In the genomic region with DNA sequence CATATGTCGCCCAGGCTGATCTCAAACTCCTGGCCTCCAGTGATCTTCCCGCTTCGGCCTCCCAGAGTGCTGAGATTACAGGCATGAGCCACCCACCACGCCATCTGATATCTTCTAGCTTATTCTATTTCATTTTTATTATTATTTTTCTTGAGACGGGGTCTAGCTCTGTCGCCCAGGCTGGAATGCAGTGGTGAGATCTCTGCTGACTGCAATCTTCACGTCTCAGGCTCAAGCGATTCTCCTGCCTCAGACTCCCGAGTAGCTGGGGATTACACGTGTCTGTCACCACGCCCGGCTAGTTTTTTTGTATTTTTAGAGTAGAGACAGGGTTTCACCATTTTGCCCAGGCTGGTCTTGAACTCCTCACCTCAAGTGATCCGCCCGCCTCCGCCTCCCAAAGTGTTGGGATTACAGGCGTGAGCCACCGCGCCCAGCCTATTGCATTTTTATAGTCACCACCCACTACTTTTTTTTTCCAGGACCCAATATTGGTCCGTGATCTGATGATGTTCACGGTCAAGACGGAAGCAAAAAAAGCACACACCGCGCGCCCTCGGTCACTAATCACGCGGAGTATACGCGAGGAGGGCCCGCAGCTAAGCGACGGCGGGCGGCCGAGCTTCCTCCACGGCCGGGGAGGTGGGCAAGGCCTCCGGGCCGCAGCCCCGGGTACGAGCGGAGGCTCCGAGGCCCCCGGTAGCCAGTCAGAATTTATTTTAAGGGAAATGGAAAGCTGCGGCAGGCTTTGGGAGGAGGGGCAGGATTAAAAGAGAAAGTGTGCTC, we compare ENCODE assay signal across 1 cellular context.
TF ChIP-seq lines count a peak whose summit lies in the region.

No MANE protein-coding gene starts in this region.

TF ChIP-seq in HepG2, 621 proteins besides CTCF, POLR2A, EP300 and RAD21 (continued from another document and continues in another):
- TF ChIP-seq ZNF782 (CRISPR knock-in tag; IDR thresholded peaks at IDR 0.05; ENCODE audit: borderline replicate concordance) (no peak), SIX1 (CRISPR knock-in tag; IDR thresholded peaks at IDR 0.05; ENCODE audit: borderline replicate concordance) (no peak), ESRRA (CRISPR knock-in tag; IDR thresholded peaks at IDR 0.05; ENCODE audit: low read depth) (no peak), RFX1 (IDR thresholded peaks at IDR 0.05) (no peak), MIER3 (CRISPR knock-in tag; IDR thresholded peaks at IDR 0.05; ENCODE audit: borderline replicate concordance) (no peak; the same call in 1 of the 2 replicates), STAT5B (CRISPR knock-in tag; IDR thresholded peaks at IDR 0.05) (no peak), SKI (IDR thresholded peaks at IDR 0.05; ENCODE audit: partially characterized antibody) (no peak), ZNF333 (CRISPR knock-in tag; IDR thresholded peaks at IDR 0.05; ENCODE audit: borderline replicate concordance) (no peak), ZNF605 (CRISPR knock-in tag; IDR thresholded peaks at IDR 0.05) (peak; percentile 55; the same call in 1 of the 2 replicates), TEAD3 (CRISPR knock-in tag; optimal IDR thresholded peaks at IDR 0.05; ENCODE audit: borderline replicate concordance) (no peak), THYN1 (CRISPR knock-in tag; IDR thresholded peaks at IDR 0.05; ENCODE audit: borderline replicate concordance, low read depth) (no peak), TRIM24 (CRISPR knock-in tag; IDR thresholded peaks at IDR 0.05) (no peak), ATF7-NPFF (CRISPR knock-in tag; IDR thresholded peaks at IDR 0.05; ENCODE audit: low read depth) (no peak), ZNF530 (CRISPR knock-in tag; IDR thresholded peaks at IDR 0.05; ENCODE audit: low read depth) (no peak), ZMYM3 (CRISPR knock-in tag; IDR thresholded peaks at IDR 0.05) (peak; percentile 65), JARID2 (CRISPR knock-in tag; IDR thresholded peaks at IDR 0.05; ENCODE audit: insufficient replicate concordance) (peak; percentile 94), PTBP1 (IDR thresholded peaks at IDR 0.05; ENCODE audit: low read depth, low read length, poor library complexity, severe bottlenecking) (peak; percentile 26), ADNP (CRISPR knock-in tag; IDR thresholded peaks at IDR 0.05) (peak; percentile 88), ZNF556 (CRISPR knock-in tag; IDR thresholded peaks at IDR 0.05; ENCODE audit: borderline replicate concordance) (peak; percentile 5; the same call in 1 of the 2 replicates), GATA4 (IDR thresholded peaks at IDR 0.05; ENCODE audit: borderline replicate concordance, low read depth) (peak; percentile 50; the same call in 1 of the 2 replicates), KMT2B (CRISPR knock-in tag; IDR thresholded peaks at IDR 0.05) (peak; percentile 63), ZBTB20 (CRISPR knock-in tag; IDR thresholded peaks at IDR 0.05; ENCODE audit: borderline replicate concordance, low read depth) (no peak; the same call in 1 of the 2 replicates)
- TF ChIP-seq, protein P1, sequence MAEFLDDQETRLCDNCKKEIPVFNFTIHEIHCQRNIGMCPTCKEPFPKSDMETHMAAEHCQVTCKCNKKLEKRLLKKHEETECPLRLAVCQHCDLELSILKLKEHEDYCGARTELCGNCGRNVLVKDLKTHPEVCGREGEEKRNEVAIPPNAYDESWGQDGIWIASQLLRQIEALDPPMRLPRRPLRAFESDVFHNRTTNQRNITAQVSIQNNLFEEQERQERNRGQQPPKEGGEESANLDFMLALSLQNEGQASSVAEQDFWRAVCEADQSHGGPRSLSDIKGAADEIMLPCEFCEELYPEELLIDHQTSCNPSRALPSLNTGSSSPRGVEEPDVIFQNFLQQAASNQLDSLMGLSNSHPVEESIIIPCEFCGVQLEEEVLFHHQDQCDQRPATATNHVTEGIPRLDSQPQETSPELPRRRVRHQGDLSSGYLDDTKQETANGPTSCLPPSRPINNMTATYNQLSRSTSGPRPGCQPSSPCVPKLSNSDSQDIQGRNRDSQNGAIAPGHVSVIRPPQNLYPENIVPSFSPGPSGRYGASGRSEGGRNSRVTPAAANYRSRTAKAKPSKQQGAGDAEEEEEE (CRISPR knock-in tag; IDR thresholded peaks at IDR 0.05; ENCODE audit: borderline replicate concordance) = no peak
- TF ChIP-seq, protein P2, sequence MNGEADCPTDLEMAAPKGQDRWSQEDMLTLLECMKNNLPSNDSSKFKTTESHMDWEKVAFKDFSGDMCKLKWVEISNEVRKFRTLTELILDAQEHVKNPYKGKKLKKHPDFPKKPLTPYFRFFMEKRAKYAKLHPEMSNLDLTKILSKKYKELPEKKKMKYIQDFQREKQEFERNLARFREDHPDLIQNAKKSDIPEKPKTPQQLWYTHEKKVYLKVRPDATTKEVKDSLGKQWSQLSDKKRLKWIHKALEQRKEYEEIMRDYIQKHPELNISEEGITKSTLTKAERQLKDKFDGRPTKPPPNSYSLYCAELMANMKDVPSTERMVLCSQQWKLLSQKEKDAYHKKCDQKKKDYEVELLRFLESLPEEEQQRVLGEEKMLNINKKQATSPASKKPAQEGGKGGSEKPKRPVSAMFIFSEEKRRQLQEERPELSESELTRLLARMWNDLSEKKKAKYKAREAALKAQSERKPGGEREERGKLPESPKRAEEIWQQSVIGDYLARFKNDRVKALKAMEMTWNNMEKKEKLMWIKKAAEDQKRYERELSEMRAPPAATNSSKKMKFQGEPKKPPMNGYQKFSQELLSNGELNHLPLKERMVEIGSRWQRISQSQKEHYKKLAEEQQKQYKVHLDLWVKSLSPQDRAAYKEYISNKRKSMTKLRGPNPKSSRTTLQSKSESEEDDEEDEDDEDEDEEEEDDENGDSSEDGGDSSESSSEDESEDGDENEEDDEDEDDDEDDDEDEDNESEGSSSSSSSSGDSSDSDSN (CRISPR knock-in tag; IDR thresholded peaks at IDR 0.05) = peak; percentile 77
- TF ChIP-seq, protein P3, sequence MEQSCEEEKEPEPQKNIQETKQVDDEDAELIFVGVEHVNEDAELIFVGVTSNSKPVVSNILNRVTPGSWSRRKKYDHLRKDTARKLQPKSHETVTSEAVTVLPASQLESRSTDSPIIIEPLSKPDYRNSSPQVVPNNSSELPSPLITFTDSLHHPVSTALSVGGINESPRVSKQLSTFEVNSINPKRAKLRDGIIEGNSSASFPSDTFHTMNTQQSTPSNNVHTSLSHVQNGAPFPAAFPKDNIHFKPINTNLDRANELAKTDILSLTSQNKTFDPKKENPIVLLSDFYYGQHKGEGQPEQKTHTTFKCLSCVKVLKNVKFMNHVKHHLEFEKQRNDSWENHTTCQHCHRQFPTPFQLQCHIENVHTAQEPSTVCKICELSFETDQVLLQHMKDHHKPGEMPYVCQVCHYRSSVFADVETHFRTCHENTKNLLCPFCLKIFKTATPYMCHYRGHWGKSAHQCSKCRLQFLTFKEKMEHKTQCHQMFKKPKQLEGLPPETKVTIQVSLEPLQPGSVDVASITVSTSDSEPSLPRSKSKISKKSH (CRISPR knock-in tag; IDR thresholded peaks at IDR 0.05; ENCODE audit: borderline replicate concordance) = 0 out of 2 replicates have a peak, but pooled peaks have one; percentile 22
- TF ChIP-seq, protein P4, sequence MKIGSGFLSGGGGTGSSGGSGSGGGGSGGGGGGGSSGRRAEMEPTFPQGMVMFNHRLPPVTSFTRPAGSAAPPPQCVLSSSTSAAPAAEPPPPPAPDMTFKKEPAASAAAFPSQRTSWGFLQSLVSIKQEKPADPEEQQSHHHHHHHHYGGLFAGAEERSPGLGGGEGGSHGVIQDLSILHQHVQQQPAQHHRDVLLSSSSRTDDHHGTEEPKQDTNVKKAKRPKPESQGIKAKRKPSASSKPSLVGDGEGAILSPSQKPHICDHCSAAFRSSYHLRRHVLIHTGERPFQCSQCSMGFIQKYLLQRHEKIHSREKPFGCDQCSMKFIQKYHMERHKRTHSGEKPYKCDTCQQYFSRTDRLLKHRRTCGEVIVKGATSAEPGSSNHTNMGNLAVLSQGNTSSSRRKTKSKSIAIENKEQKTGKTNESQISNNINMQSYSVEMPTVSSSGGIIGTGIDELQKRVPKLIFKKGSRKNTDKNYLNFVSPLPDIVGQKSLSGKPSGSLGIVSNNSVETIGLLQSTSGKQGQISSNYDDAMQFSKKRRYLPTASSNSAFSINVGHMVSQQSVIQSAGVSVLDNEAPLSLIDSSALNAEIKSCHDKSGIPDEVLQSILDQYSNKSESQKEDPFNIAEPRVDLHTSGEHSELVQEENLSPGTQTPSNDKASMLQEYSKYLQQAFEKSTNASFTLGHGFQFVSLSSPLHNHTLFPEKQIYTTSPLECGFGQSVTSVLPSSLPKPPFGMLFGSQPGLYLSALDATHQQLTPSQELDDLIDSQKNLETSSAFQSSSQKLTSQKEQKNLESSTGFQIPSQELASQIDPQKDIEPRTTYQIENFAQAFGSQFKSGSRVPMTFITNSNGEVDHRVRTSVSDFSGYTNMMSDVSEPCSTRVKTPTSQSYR (CRISPR knock-in tag; IDR thresholded peaks at IDR 0.05; ENCODE audit: borderline replicate concordance) = peak; percentile 26; the same call in 1 of the 2 replicates
- TF ChIP-seq, protein P5, sequence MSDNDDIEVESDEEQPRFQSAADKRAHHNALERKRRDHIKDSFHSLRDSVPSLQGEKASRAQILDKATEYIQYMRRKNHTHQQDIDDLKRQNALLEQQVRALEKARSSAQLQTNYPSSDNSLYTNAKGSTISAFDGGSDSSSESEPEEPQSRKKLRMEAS (IDR thresholded peaks at IDR 0.05) = peak; percentile 52; the same call in 1 of the 2 replicates
- TF ChIP-seq, protein P6, sequence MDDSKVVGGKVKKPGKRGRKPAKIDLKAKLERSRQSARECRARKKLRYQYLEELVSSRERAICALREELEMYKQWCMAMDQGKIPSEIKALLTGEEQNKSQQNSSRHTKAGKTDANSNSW (CRISPR knock-in tag; IDR thresholded peaks at IDR 0.05; ENCODE audit: borderline replicate concordance) = 0 out of 2 replicates have a peak, but pooled peaks have one; percentile 35
- TF ChIP-seq, protein P7, sequence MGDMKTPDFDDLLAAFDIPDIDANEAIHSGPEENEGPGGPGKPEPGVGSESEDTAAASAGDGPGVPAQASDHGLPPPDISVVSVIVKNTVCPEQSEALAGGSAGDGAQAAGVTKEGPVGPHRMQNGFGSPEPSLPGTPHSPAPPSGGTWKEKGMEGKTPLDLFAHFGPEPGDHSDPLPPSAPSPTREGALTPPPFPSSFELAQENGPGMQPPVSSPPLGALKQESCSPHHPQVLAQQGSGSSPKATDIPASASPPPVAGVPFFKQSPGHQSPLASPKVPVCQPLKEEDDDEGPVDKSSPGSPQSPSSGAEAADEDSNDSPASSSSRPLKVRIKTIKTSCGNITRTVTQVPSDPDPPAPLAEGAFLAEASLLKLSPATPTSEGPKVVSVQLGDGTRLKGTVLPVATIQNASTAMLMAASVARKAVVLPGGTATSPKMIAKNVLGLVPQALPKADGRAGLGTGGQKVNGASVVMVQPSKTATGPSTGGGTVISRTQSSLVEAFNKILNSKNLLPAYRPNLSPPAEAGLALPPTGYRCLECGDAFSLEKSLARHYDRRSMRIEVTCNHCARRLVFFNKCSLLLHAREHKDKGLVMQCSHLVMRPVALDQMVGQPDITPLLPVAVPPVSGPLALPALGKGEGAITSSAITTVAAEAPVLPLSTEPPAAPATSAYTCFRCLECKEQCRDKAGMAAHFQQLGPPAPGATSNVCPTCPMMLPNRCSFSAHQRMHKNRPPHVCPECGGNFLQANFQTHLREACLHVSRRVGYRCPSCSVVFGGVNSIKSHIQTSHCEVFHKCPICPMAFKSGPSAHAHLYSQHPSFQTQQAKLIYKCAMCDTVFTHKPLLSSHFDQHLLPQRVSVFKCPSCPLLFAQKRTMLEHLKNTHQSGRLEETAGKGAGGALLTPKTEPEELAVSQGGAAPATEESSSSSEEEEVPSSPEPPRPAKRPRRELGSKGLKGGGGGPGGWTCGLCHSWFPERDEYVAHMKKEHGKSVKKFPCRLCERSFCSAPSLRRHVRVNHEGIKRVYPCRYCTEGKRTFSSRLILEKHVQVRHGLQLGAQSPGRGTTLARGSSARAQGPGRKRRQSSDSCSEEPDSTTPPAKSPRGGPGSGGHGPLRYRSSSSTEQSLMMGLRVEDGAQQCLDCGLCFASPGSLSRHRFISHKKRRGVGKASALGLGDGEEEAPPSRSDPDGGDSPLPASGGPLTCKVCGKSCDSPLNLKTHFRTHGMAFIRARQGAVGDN (CRISPR knock-in tag; IDR thresholded peaks at IDR 0.05) = peak; percentile 88; the same call in 1 of the 2 replicates
- TF ChIP-seq, protein P8, sequence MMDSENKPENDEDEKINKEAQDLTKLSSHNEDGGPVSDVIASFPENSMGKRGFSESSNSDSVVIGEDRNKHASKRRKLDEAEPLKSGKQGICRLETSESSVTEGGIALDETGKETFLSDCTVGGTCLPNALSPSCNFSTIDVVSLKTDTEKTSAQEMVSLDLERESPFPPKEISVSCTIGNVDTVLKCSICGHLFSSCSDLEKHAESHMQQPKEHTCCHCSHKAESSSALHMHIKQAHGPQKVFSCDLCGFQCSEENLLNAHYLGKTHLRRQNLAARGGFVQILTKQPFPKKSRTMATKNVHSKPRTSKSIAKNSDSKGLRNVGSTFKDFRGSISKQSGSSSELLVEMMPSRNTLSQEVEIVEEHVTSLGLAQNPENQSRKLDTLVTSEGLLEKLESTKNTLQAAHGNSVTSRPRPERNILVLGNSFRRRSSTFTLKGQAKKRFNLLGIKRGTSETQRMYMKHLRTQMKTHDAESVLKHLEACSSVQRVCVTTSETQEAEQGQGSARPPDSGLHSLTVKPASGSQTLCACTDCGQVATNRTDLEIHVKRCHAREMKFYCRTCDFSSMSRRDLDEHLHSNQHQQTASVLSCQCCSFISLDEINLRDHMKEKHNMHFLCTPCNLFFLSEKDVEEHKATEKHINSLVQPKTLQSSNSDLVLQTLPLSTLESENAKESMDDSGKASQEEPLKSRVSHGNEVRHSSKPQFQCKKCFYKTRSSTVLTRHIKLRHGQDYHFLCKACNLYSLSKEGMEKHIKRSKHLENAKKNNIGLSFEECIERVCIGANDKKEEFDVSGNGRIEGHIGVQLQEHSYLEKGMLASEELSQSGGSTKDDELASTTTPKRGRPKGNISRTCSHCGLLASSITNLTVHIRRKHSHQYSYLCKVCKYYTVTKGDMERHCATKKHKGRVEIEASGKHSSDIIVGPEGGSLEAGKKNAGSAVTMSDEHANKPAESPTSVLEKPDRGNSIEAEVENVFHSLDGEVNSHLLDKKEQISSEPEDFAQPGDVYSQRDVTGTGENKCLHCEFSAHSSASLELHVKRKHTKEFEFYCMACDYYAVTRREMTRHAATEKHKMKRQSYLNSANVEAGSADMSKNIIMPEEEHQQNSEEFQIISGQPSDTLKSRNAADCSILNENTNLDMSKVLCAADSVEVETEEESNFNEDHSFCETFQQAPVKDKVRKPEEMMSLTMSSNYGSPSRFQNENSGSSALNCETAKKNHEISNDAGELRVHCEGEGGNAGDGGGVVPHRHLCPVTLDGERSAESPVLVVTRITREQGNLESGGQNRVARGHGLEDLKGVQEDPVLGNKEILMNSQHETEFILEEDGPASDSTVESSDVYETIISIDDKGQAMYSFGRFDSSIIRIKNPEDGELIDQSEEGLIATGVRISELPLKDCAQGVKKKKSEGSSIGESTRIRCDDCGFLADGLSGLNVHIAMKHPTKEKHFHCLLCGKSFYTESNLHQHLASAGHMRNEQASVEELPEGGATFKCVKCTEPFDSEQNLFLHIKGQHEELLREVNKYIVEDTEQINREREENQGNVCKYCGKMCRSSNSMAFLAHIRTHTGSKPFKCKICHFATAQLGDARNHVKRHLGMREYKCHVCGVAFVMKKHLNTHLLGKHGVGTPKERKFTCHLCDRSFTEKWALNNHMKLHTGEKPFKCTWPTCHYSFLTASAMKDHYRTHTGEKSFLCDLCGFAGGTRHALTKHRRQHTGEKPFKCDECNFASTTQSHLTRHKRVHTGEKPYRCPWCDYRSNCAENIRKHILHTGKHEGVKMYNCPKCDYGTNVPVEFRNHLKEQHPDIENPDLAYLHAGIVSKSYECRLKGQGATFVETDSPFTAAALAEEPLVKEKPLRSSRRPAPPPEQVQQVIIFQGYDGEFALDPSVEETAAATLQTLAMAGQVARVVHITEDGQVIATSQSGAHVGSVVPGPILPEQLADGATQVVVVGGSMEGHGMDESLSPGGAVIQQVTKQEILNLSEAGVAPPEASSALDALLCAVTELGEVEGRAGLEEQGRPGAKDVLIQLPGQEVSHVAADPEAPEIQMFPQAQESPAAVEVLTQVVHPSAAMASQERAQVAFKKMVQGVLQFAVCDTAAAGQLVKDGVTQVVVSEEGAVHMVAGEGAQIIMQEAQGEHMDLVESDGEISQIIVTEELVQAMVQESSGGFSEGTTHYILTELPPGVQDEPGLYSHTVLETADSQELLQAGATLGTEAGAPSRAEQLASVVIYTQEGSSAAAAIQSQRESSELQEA (CRISPR knock-in tag; IDR thresholded peaks at IDR 0.05; ENCODE audit: not compliant biosample characterization) = peak; percentile 19
